Comparison of ENCODE assay signal across 38 cellular contexts in the genomic region with DNA sequence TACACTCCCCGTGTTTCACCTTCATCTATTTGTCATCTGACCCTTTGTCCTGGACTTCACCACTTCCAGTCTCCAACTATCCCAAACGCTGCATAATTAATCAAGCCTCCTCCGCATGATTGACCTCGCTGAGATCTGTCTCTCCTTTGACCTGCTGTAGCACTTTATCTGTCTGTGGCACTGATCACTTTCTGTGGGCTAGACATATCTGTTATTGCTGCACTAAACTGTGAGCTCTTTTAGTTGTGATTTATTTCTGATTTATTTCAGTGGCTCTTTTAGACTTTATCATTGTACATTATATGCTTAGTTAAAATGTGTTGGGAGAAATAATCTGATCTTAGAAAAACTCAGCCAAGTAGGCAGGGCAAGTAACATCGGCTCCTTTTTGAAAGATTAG.
"Had no signal": no experiment of that assay in that cellular context is flagged by ENCODE, and none has a peak within 500 bp of the region (broad histone marks: within the 10 kb centered on the region; RNA-seq: fewer than 3 reads in every experiment).

No MANE protein-coding gene starts in this region.

- FAIRE-seq: astrocyte had no signal

- H3K4me1 ChIP-seq: adrenal gland, ascending aorta, body of pancreas, breast epithelium had no signal

- H3K9me3 Mint-ChIP-seq: activated naive CD4-positive, alpha-beta T cell treated with anti-CD3 and anti-CD28 coated beads for 36 hours; activated naive CD4-positive, alpha-beta T cell treated with anti-CD3 and anti-CD28 coated beads, Interleukin-2, amount 10 ng/mL, durations not matched to agents 7 days and 5 days; activated naive CD4-positive, alpha-beta T cell treated with anti-CD3 and anti-CD28 coated beads, Interleukin-2, amount 50 U/mL, for 24 hours; activated naive CD8-positive, alpha-beta T cell treated with anti-CD3 and anti-CD28 coated beads for 36 hours; activated naive CD8-positive, alpha-beta T cell treated with anti-CD3 and anti-CD28 coated beads, Interleukin-2, amount 10 ng/mL, durations not matched to agents 7 days and 5 days; activated naive CD8-positive, alpha-beta T cell treated with anti-CD3 and anti-CD28 coated beads, Interleukin-2, amount 50 U/mL, for 24 hours; activated T-cell treated with anti-CD3 and anti-CD28 coated beads, Interleukin-2, amount 50 U/mL, for 24 hours; activated T-cell treated with anti-CD3 and anti-CD28 coated beads, Interleukin-2, amount 50 U/mL, for 4 hours; activated T-helper 1 cell treated with anti-CD3 and anti-CD28 coated beads, Interleukin-12 subunit alpha, Interleukin-12 subunit beta, Interleukin-2, Interleukin-4 antibody, amounts not matched to agents 30 ng/mL and 10 ng/mL and 1 ng/mL, durations not matched to agents 14 hours and 24 hours and 36 hours; activated T-helper 17 cell treated with anti-CD3 and anti-CD28 coated beads, Interleukin-2, amount 50 U/mL, for 72 hours; activated T-helper 2 cell treated with anti-CD3 and anti-CD28 coated beads, Interferon-gamma antibody, Interleukin-2, Interleukin-4, amounts not matched to agents 10 μg/mL and 5 μg/mL and 100 μg/mL, durations not matched to agents 14 hours and 24 hours and 36 hours; brain; central memory CD8-positive, alpha-beta T cell had no signal

- H3K27me3 ChIP-seq: adrenal gland, ascending aorta, body of pancreas, brain microvascular endothelial cell, breast epithelium, cardiac muscle cell had no signal

- H3K36me3 ChIP-seq: adrenal gland, brain microvascular endothelial cell, breast epithelium had no signal

- H3K9me3 ChIP-seq: adrenal gland, ascending aorta, body of pancreas, breast epithelium had no signal

- H3K4me3 ChIP-seq: adrenal gland, ascending aorta, body of pancreas, breast epithelium, cardiac muscle cell had no signal

- H3K4me1 Mint-ChIP-seq: activated naive CD4-positive, alpha-beta T cell treated with anti-CD3 and anti-CD28 coated beads, Interleukin-2, amount 10 ng/mL, durations not matched to agents 7 days and 5 days; activated naive CD8-positive, alpha-beta T cell treated with anti-CD3 and anti-CD28 coated beads for 36 hours; activated naive CD8-positive, alpha-beta T cell treated with anti-CD3 and anti-CD28 coated beads, Interleukin-2, amount 50 U/mL, for 24 hours; activated T-helper 17 cell treated with anti-CD3 and anti-CD28 coated beads, Interleukin-2, amount 50 U/mL, for 72 hours; brain; central memory CD8-positive, alpha-beta T cell had no signal

- ATAC-seq: activated naive CD4-positive, alpha-beta T cell treated with anti-CD3 and anti-CD28 coated beads, Interleukin-2, amount 50 U/mL, for 72 hours; activated naive CD8-positive, alpha-beta T cell treated with anti-CD3 and anti-CD28 coated beads, Interleukin-2, amount 50 U/mL, for 24 hours; activated T-cell treated with anti-CD3 and anti-CD28 coated beads, Interleukin-2, amount 50 U/mL, for 4 hours; activated T-cell treated with anti-CD3 and anti-CD28 coated beads, Interleukin-2, amount 50 U/mL, for 72 hours; activated T-helper 17 cell treated with anti-CD3 and anti-CD28 coated beads, Interleukin-2, amount 50 U/mL, for 72 hours; body of pancreas had no signal

- DNase-seq: activated effector memory CD4-positive, alpha-beta T cell treated with anti-CD3 and anti-CD28 coated beads, Interleukin-2, amount 50 U/mL, for 16 hours; activated effector memory CD4-positive, alpha-beta T cell treated with Interleukin-2 at 50 U/mL for 16 hours; activated gamma-delta T cell; activated gamma-delta T cell treated with Interleukin-2 at 50 U/mL for 16 hours; activated naive CD4-positive, alpha-beta T cell; activated naive CD4-positive, alpha-beta T cell treated with anti-CD3 and anti-CD28 coated beads for 36 hours; activated naive CD4-positive, alpha-beta T cell treated with anti-CD3 and anti-CD28 coated beads, Interleukin-2, amount 10 ng/mL, durations not matched to agents 7 days and 5 days; activated naive CD4-positive, alpha-beta T cell treated with anti-CD3 and anti-CD28 coated beads, Interleukin-2, amount 50 U/mL, for 16 hours; activated naive CD4-positive, alpha-beta T cell treated with Interleukin-2 at 50 U/mL for 16 hours; activated naive CD8-positive, alpha-beta T cell treated with anti-CD3 and anti-CD28 coated beads for 36 hours; activated naive CD8-positive, alpha-beta T cell treated with anti-CD3 and anti-CD28 coated beads, Interleukin-2, amount 10 ng/mL, durations not matched to agents 7 days and 5 days; activated naive CD8-positive, alpha-beta T cell treated with anti-CD3 and anti-CD28 coated beads, Interleukin-2, amount 50 U/mL, for 24 hours; activated T-cell treated with anti-CD3 and anti-CD28 coated beads, Interleukin-2, amount 50 U/mL, for 24 hours; activated T-cell treated with anti-CD3 and anti-CD28 coated beads, Interleukin-2, amount 50 U/mL, for 4 hours; activated T-cell treated with anti-CD3 and anti-CD28 coated beads, Interleukin-2, amount 50 U/mL, for 48 hours; activated T-cell treated with anti-CD3 and anti-CD28 coated beads, Interleukin-2, amount 50 U/mL, for 72 hours; adrenal gland; amniotic stem cell; amygdala; anterior cingulate cortex; aorta; body of pancreas; brain microvascular endothelial cell; caudate nucleus; central memory CD4-positive, alpha-beta T cell; cerebellar nuclear complex had no signal

- H3K27ac Mint-ChIP-seq: activated naive CD4-positive, alpha-beta T cell treated with anti-CD3 and anti-CD28 coated beads for 36 hours; activated naive CD4-positive, alpha-beta T cell treated with anti-CD3 and anti-CD28 coated beads, Interleukin-2, amount 10 ng/mL, durations not matched to agents 7 days and 5 days; activated naive CD4-positive, alpha-beta T cell treated with anti-CD3 and anti-CD28 coated beads, Interleukin-2, amount 50 U/mL, for 24 hours; activated naive CD4-positive, alpha-beta T cell treated with anti-CD3 and anti-CD28 coated beads, Interleukin-2, amount 50 U/mL, for 72 hours; activated naive CD8-positive, alpha-beta T cell; activated naive CD8-positive, alpha-beta T cell treated with anti-CD3 and anti-CD28 coated beads for 36 hours; activated naive CD8-positive, alpha-beta T cell treated with anti-CD3 and anti-CD28 coated beads, Interleukin-2, amount 10 ng/mL, durations not matched to agents 7 days and 5 days; activated naive CD8-positive, alpha-beta T cell treated with anti-CD3 and anti-CD28 coated beads, Interleukin-2, amount 50 U/mL, for 24 hours; activated T-cell treated with anti-CD3 and anti-CD28 coated beads, Interleukin-2, amount 50 U/mL, for 24 hours; activated T-cell treated with anti-CD3 and anti-CD28 coated beads, Interleukin-2, amount 50 U/mL, for 72 hours; activated T-helper 1 cell treated with anti-CD3 and anti-CD28 coated beads, Interleukin-12 subunit alpha, Interleukin-12 subunit beta, Interleukin-2, Interleukin-4 antibody, amounts not matched to agents 30 ng/mL and 10 ng/mL and 1 ng/mL, durations not matched to agents 14 hours and 24 hours and 36 hours; activated T-helper 17 cell treated with anti-CD3 and anti-CD28 coated beads, Interleukin-2, amount 50 U/mL, for 72 hours; activated T-helper 2 cell treated with anti-CD3 and anti-CD28 coated beads, Interferon-gamma antibody, Interleukin-2, Interleukin-4, amounts not matched to agents 10 μg/mL and 5 μg/mL and 100 μg/mL, durations not matched to agents 14 hours and 24 hours and 36 hours; brain had no signal

- H3K27ac ChIP-seq: adrenal gland, ascending aorta, body of pancreas, brain microvascular endothelial cell, breast epithelium, cardiac muscle cell had no signal

- H3K27me3 Mint-ChIP-seq: activated naive CD4-positive, alpha-beta T cell treated with anti-CD3 and anti-CD28 coated beads, Interleukin-2, amount 10 ng/mL, durations not matched to agents 7 days and 5 days; activated naive CD4-positive, alpha-beta T cell treated with anti-CD3 and anti-CD28 coated beads, Interleukin-2, amount 50 U/mL, for 24 hours; activated naive CD8-positive, alpha-beta T cell; activated naive CD8-positive, alpha-beta T cell treated with anti-CD3 and anti-CD28 coated beads for 36 hours; activated naive CD8-positive, alpha-beta T cell treated with anti-CD3 and anti-CD28 coated beads, Interleukin-2, amount 10 ng/mL, durations not matched to agents 7 days and 5 days; activated naive CD8-positive, alpha-beta T cell treated with anti-CD3 and anti-CD28 coated beads, Interleukin-2, amount 50 U/mL, for 24 hours; activated T-cell treated with anti-CD3 and anti-CD28 coated beads, Interleukin-2, amount 50 U/mL, for 24 hours; activated T-helper 17 cell treated with anti-CD3 and anti-CD28 coated beads, Interleukin-2, amount 50 U/mL, for 72 hours; brain; central memory CD8-positive, alpha-beta T cell had no signal

- H3K4me3 Mint-ChIP-seq: activated naive CD4-positive, alpha-beta T cell treated with anti-CD3 and anti-CD28 coated beads for 36 hours; activated naive CD4-positive, alpha-beta T cell treated with anti-CD3 and anti-CD28 coated beads, Interleukin-2, amount 10 ng/mL, durations not matched to agents 7 days and 5 days; activated naive CD4-positive, alpha-beta T cell treated with anti-CD3 and anti-CD28 coated beads, Interleukin-2, amount 50 U/mL, for 24 hours; activated naive CD8-positive, alpha-beta T cell; activated naive CD8-positive, alpha-beta T cell treated with anti-CD3 and anti-CD28 coated beads for 36 hours; activated naive CD8-positive, alpha-beta T cell treated with anti-CD3 and anti-CD28 coated beads, Interleukin-2, amount 10 ng/mL, durations not matched to agents 7 days and 5 days; activated naive CD8-positive, alpha-beta T cell treated with anti-CD3 and anti-CD28 coated beads, Interleukin-2, amount 50 U/mL, for 24 hours; activated T-cell treated with anti-CD3 and anti-CD28 coated beads, Interleukin-2, amount 50 U/mL, for 24 hours; activated T-cell treated with anti-CD3 and anti-CD28 coated beads, Interleukin-2, amount 50 U/mL, for 4 hours; activated T-cell treated with anti-CD3 and anti-CD28 coated beads, Interleukin-2, amount 50 U/mL, for 72 hours; activated T-helper 1 cell treated with anti-CD3 and anti-CD28 coated beads, Interleukin-12 subunit alpha, Interleukin-12 subunit beta, Interleukin-2, Interleukin-4 antibody, amounts not matched to agents 30 ng/mL and 10 ng/mL and 1 ng/mL, durations not matched to agents 14 hours and 24 hours and 36 hours; activated T-helper 17 cell treated with anti-CD3 and anti-CD28 coated beads, Interleukin-2, amount 50 U/mL, for 72 hours; brain; central memory CD8-positive, alpha-beta T cell had no signal
